In genomic region chr3:48092270-48092669, GRCh38 we compare ENCODE assay signal across 21 cellular contexts.
DNase-seq lines count a peak whose midpoint lies in the region; ATAC-seq, FAIRE-seq and TF ChIP-seq lines count a peak whose summit lies in the region.
"Had no signal": no experiment of that assay in that cellular context is flagged by ENCODE, and none has a peak within 500 bp of the region (broad histone marks: within the 10 kb centered on the region; RNA-seq: fewer than 3 reads in every experiment).

No MANE protein-coding gene starts in this region.

- in situ Hi-C loops in K562 (cut with MboI) = no loop called here

- no peaks in the 10 kb centered on the region for H3K9me1 ChIP-seq in K562 (ENCODE audit: control insufficient read depth, insufficient read depth, low read length)

- no peak overlapping the region for H3K4me2 ChIP-seq in K562 (ENCODE audit: insufficient read depth, low read length)
- H3K4me2 ChIP-seq: A549 had no signal

- no peak for TF ChIP-seq RAD21 in K562 (CRISPR knock-in tag; conservative IDR thresholded peaks at IDR 0.05 in 1 of 2, IDR thresholded peaks at IDR 0.05 in 1 of 2)

- POLR2A ChIA-PET in K562 (lab: Yijun Ruan, JAX) = interaction anchor here (4.5 kb wide), 1 partner anchor 8 kb away, joined by 40 read pairs; no protein-coding TSS in a partner anchor

- TF ChIP-seq CTCF in AG10803 (conservative IDR thresholded peaks at IDR 0.05; ENCODE audit: low read length) = no peak
- TF ChIP-seq CTCF in K562 (IDR thresholded peaks at IDR 0.05 in 2 of 3, conservative IDR thresholded peaks at IDR 0.05 in 1 of 3; ENCODE audit: insufficient read depth in 2 of 3, low read depth in 1 of 3, low read length in 3 of 3) = no peak
- TF ChIP-seq CTCF in glutamatergic neuron (IDR thresholded peaks at IDR 0.05; ENCODE audit: partially characterized antibody, unreplicated experiment) = no peak

- CTCF ChIA-PET in K562 (lab: Yijun Ruan, JAX; ENCODE audit: low intra/inter-chr PET ratio) = no interaction called here

- H4K20me1 ChIP-seq in K562 (replicated peaks; ENCODE audit: control insufficient read depth, insufficient read depth, low read length) = 0 out of 2 replicates have a peak, but pooled peaks cover under 1% of the 10 kb centered on the region

- peaks cover 22% of the 10 kb centered on the region for H3K79me2 ChIP-seq in K562 (ENCODE audit: control insufficient read depth, insufficient read depth, low read length)

- peak; percentile 12 for DNase-seq in AG10803 (ENCODE audit: low read depth)
- no peak for DNase-seq in K562 (ENCODE audit: extremely low read depth in 1 of 4, low spot score in 3 of 4)
- peak; percentile 54 for DNase-seq in fibroblast of peridontal ligament (ENCODE audit: extremely low read depth)
- no peak for DNase-seq in stimulated activated effector memory CD8-positive, alpha-beta T cell treated with anti-CD3 and anti-CD28 coated beads, Interleukin-12 subunit alpha, Interleukin-12 subunit beta, amount 100 ng/mL, for 72 hours (ENCODE audit: low spot score in 2 of 2)
- DNase-seq in glutamatergic neuron = no peak
- DNase-seq in HuH-7.5 (ENCODE audit: low spot score) = no peak
- no peak for DNase-seq in SW 1271 (lab: John Stamatoyannopoulos, UW)
- DNase-seq: 8988T; ACHN; C1 segment of cervical spinal cord; Calu3; CD4-positive, alpha-beta memory T cell; COR-L47; DND-41; GOT3; HFFc6 had no signal

- WGBS in K562 (ENCODE audit: insufficient coverage, low coverage, missing lambda C conversion rate) = 27% methylated on average over 2 of the region's 2 CpGs

- peaks cover 5 to 21% of the 10 kb centered on the region in 2 experiments; a peak in 4 of 5 replicates for H3K4me1 ChIP-seq in K562 (replicated peaks in 1 of 2; ENCODE audit: control insufficient read depth in 2 of 2, insufficient read depth in 2 of 2, low read length in 2 of 2)

- H3K36me3 Mint-ChIP-seq in stimulated activated effector memory CD8-positive, alpha-beta T cell treated with anti-CD3 and anti-CD28 coated beads, Interleukin-12 subunit alpha, Interleukin-12 subunit beta, amount 100 ng/mL, for 72 hours = no peaks in the 10 kb centered on the region
- no peaks in the 10 kb centered on the region for H3K36me3 Mint-ChIP-seq in glutamatergic neuron (ENCODE audit: unreplicated experiment)

- BruUV-seq in K562 (replicated peaks; lab: Mats Ljungman, UMichigan) = no TSS peak

- no peak for ATAC-seq in K562
- ATAC-seq in stimulated activated effector memory CD8-positive, alpha-beta T cell treated with anti-CD3 and anti-CD28 coated beads, Interleukin-12 subunit alpha, Interleukin-12 subunit beta, amount 100 ng/mL, for 72 hours = no peak
- ATAC-seq: A549 had no signal

- no peak for TF ChIP-seq EP300 in K562 (IDR thresholded peaks at IDR 0.05; ENCODE audit: low read length)

- H3K27me3 ChIP-seq in K562 (ENCODE audit: control insufficient read depth in 2 of 2, insufficient read depth in 2 of 2, low read length in 2 of 2) = no peaks in the 10 kb centered on the region

- no peak overlapping the region for H3K27ac ChIP-seq in K562 (ENCODE audit: extremely low read depth, low read depth, low read length)
- H3K27ac ChIP-seq: A549 had no signal

- TF ChIP-seq POLR2A in K562 (conservative IDR thresholded peaks at IDR 0.05) = no peak

- no peak overlapping the region for H3K9ac ChIP-seq in K562 (ENCODE audit: insufficient read depth in 1 of 2, low read depth in 2 of 2, low read length in 2 of 2)

- no peaks in the 10 kb centered on the region for H3K9me3 Mint-ChIP-seq in stimulated activated effector memory CD8-positive, alpha-beta T cell treated with anti-CD3 and anti-CD28 coated beads, Interleukin-12 subunit alpha, Interleukin-12 subunit beta, amount 100 ng/mL, for 72 hours
- peaks cover 8% of the 10 kb centered on the region for H3K9me3 Mint-ChIP-seq in glutamatergic neuron (ENCODE audit: unreplicated experiment)
- H3K9me3 Mint-ChIP-seq: CD4-positive, alpha-beta memory T cell; HFFc6 had no signal

- peaks cover 18% of the 10 kb centered on the region for H3K4me1 Mint-ChIP-seq in stimulated activated effector memory CD8-positive, alpha-beta T cell treated with anti-CD3 and anti-CD28 coated beads, Interleukin-12 subunit alpha, Interleukin-12 subunit beta, amount 100 ng/mL, for 72 hours
- H3K4me1 Mint-ChIP-seq in glutamatergic neuron (ENCODE audit: low read depth, unreplicated experiment) = peaks cover 7% of the 10 kb centered on the region

- peak overlapping the region; percentile 26 for H3K27ac Mint-ChIP-seq in stimulated activated effector memory CD8-positive, alpha-beta T cell treated with anti-CD3 and anti-CD28 coated beads, Interleukin-12 subunit alpha, Interleukin-12 subunit beta, amount 100 ng/mL, for 72 hours
- no peak overlapping the region for H3K27ac Mint-ChIP-seq in glutamatergic neuron (ENCODE audit: unreplicated experiment)
- H3K27ac Mint-ChIP-seq: HFFc6 had no signal

- H3K27me3 Mint-ChIP-seq in glutamatergic neuron (ENCODE audit: unreplicated experiment) = peaks cover 12% of the 10 kb centered on the region

- intact Hi-C loops in K562 (cut with micrococcal nuclease) = no loop called here

- H3K36me3 ChIP-seq in K562 (ENCODE audit: control insufficient read depth, insufficient read depth, low read length) = no peaks in the 10 kb centered on the region
- H3K36me3 ChIP-seq: HAP-1 had no signal

- H3K9me3 ChIP-seq in K562 (replicated peaks; ENCODE audit: control insufficient read depth, insufficient read depth, low read depth, low read length) = no peaks in the 10 kb centered on the region
- H3K9me3 ChIP-seq: A549, HAP-1 had no signal

- FAIRE-seq in K562 (lab: Jason Lieb, UNC) = no peak
- FAIRE-seq: A549, G401.6, GM12892, H54 had no signal

- H3K4me3 Mint-ChIP-seq in stimulated activated effector memory CD8-positive, alpha-beta T cell treated with anti-CD3 and anti-CD28 coated beads, Interleukin-12 subunit alpha, Interleukin-12 subunit beta, amount 100 ng/mL, for 72 hours = no peak overlapping the region
- H3K4me3 Mint-ChIP-seq in glutamatergic neuron (ENCODE audit: unreplicated experiment) = no peak overlapping the region
- H3K4me3 Mint-ChIP-seq: HFFc6 had no signal

- H3K4me3 ChIP-seq in AG10803 (ENCODE audit: low read length) (no peak overlapping the region), K562 (no peak overlapping the region)
- H3K4me3 ChIP-seq: A549, HAP-1 had no signal

- H2AFZ ChIP-seq in K562 (ENCODE audit: low read depth, low read length) = no peak overlapping the region

TF ChIP-seq in K562, 482 proteins besides CTCF, POLR2A, EP300 and RAD21:
- TF ChIP-seq TRIM24 (IDR thresholded peaks at IDR 0.05) (peak; percentile 61 to 80; a peak in 2 of 4 replicates), CEBPB (tag; IDR thresholded peaks at IDR 0.05) (0 out of 2 replicates have a peak, but pooled peaks have one; percentile 9), ATF3 (IDR thresholded peaks at IDR 0.05) (peak; percentile 52; the same call in 1 of the 2 replicates), ATF3 (CRISPR knock-in tag; conservative IDR thresholded peaks at IDR 0.05) (no peak), MBD2 (IDR thresholded peaks at IDR 0.05; ENCODE audit: borderline replicate concordance, low read depth) (no peak), L3MBTL2 (IDR thresholded peaks at IDR 0.05) (0 out of 2 replicates have a peak, but pooled peaks have one; percentile 20), ZFX (CRISPR knock-in tag; IDR thresholded peaks at IDR 0.05) (no peak), ZNF655 (CRISPR knock-in tag; IDR thresholded peaks at IDR 0.05) (no peak), MYC (IDR thresholded peaks at IDR 0.05; ENCODE audit: low read depth, low read length) (0 out of 2 replicates have a peak, but pooled peaks have one; percentile 34), MYC (CRISPR knock-in tag; IDR thresholded peaks at IDR 0.05; ENCODE audit: borderline replicate concordance, low read depth) (no peak), CEBPG (CRISPR knock-in tag; IDR thresholded peaks at IDR 0.05) (peak; percentile 82), CEBPG (tag; conservative IDR thresholded peaks at IDR 0.05 in 1 of 2, IDR thresholded peaks at IDR 0.05 in 1 of 2) (peak in 1 of 2 experiments; percentile 82; a peak in 2 of 4 replicates), EP400 (IDR thresholded peaks at IDR 0.05) (0 out of 2 replicates have a peak, but pooled peaks have one; percentile 21)

Comparison
In these comparisons a context has a peak if more than half of its experiments do, and no peak if none do; other contexts are left out.
1. DNase-seq: peak in AG10803 (single experiment) and fibroblast of peridontal ligament (single experiment); none in K562 (0 of 4), stimulated activated effector memory CD8-positive, alpha-beta T cell treated with anti-CD3 and anti-CD28 coated beads, Interleukin-12 subunit alpha, Interleukin-12 subunit beta, amount 100 ng/mL, for 72 hours (0 of 2), glutamatergic neuron (single experiment), HuH-7.5 (single experiment) and SW 1271 (0 of 2).